ENCODE assay signal across 12 cellular contexts in the genomic region with DNA sequence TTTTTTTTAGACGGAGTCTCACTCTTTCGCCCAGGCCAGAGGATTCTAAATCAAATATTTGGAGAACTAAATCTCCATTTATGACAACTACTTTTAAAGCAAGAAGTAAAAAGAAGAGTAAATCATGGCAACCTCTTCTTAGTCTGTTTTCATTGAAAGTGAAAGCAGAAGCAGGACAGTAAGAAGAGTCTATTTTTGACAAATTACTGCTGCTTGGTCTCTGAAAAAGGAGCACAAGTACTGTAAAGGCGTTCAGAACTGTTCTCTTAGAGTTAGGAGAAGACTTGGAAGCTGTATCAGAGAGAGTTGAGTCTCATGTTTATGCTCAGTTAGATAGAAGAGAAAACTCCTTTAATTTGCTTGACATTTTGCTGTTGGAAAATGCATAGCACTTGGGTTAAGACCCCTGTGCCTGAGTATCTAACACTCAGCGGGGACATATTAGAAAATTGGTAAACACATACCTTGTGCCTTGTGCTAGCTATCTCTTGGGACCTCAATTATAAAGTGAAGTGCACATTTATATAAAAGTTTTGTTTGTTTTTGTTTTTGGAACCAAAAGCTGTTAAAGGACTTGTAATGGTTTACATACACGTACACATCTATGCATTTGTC.
DNase-seq lines count a peak whose midpoint lies in the region; ATAC-seq lines count a peak whose summit lies in the region.
"Had no signal": no experiment of that assay in that cellular context is flagged by ENCODE, and none has a peak within 500 bp of the region (broad histone marks: within the 10 kb centered on the region; RNA-seq: fewer than 3 reads in every experiment).

No MANE protein-coding gene starts in this region.

- ATAC-seq in GM18498 (IDR thresholded peaks at IDR 0.05; ENCODE audit: unreplicated experiment) (peak; percentile 90), GM19455 (IDR thresholded peaks at IDR 0.05; ENCODE audit: unreplicated experiment) (peak; percentile 95), HG02943 (IDR thresholded peaks at IDR 0.05; ENCODE audit: low read depth, unreplicated experiment) (peak; percentile 78)
- ATAC-seq: esophagus mucosa, natural killer cell had no signal

- DNase-seq in NAMALWA (ENCODE audit: low spot score) (peak; percentile 61), SHP77 (lab: John Stamatoyannopoulos, UW) (no peak), germinal center (ENCODE audit: low spot score) (no peak), HPDE6-E6E7 (ENCODE audit: extremely low spot score) (no peak), COLO668 (lab: John Stamatoyannopoulos, UW; ENCODE audit: unreplicated experiment) (no peak)
- DNase-seq: natural killer cell, stomach, T-helper 9 cell had no signal
